In the genomic region with DNA sequence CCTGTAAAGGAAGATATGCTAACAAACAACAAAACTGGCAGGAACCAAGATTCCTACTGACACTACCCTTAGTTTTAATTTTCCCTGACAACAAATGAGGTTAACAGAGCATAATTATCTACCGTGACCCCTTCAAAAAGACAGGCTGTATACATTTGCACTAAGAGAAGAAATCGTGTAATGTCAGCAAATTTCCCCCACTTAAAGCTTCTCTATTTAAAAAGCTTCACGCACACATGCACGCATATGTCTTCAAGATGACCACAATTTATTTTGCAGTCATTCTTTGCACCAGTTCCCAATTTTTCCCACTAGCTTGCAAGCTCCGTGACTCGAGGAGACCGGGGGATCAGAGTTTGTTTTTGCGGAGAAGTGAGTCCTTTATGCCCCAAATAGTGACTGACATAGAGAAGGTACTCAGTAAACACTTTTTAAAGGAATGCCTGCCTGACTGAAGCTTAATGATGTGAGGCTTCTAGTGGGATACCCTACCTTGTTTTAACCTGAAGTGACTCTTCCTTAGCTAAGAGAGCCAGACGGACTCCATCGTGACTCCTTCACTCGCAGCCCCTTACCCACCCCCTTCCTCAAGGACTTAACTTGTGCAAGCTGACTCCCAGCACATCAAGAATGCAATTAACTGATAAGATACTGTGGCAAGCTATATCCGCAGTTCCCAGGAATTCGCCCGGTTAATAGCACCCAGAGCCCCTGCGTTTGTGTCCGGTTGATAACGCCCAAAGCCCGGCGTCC, we compare ENCODE assay signal across 8 cellular contexts. TPM values are rescaled to one million over a fixed set of nuclear protein-coding genes. Genes with fewer than 3 reads are reported as not detected.
DNase-seq lines count a peak whose midpoint lies in the region; ATAC-seq and TF ChIP-seq lines count a peak whose summit lies in the region.

No MANE protein-coding gene starts in this region.

- no peaks in the 10 kb centered on the region for H3K36me3 Mint-ChIP-seq in type B pancreatic cell

- peak overlapping the region; percentile 92 for H3K27ac ChIP-seq in RWPE2 (ENCODE audit: poor library complexity, severe bottlenecking)
- peak overlapping the region; percentile 99 for H3K27ac ChIP-seq in cingulate gyrus (ENCODE audit: low read depth, low read length)
- H3K27ac ChIP-seq in mesodermal cell (ENCODE audit: low read depth, low read length, severe bottlenecking), result peak overlapping the region; percentile 99

- H3K4me3 Mint-ChIP-seq in type B pancreatic cell, result peak overlapping the region; percentile 95

- WGBS in mesodermal cell (ENCODE audit: insufficient coverage in 2 of 2), 2 experiments, result 67 to 77% methylated on average over 13 to 19 of the region's 19 CpGs

- H3K27me3 Mint-ChIP-seq in type B pancreatic cell, result no peaks in the 10 kb centered on the region

- no peaks in the 10 kb centered on the region for H3K9me3 ChIP-seq in RWPE2 (ENCODE audit: severe bottlenecking)
- no peaks in the 10 kb centered on the region for H3K9me3 ChIP-seq in mesodermal cell (ENCODE audit: control insufficient read depth, low read length)

- H3K9me3 Mint-ChIP-seq in type B pancreatic cell, result no peaks in the 10 kb centered on the region

- peaks cover 27% of the 10 kb centered on the region for H3K4me1 Mint-ChIP-seq in type B pancreatic cell (ENCODE audit: unreplicated experiment)

- H3K4me3 ChIP-seq in RWPE2 (ENCODE audit: severe bottlenecking) (peak overlapping the region; percentile 41), mesodermal cell (ENCODE audit: extremely low read depth, insufficient read depth, low read length, poor library complexity, severe bottlenecking) (peak overlapping the region; percentile 55)

- H3K4me1 ChIP-seq in RWPE2 (ENCODE audit: insufficient read depth, poor library complexity, severe bottlenecking) (peaks cover 32% of the 10 kb centered on the region), mesodermal cell (ENCODE audit: control insufficient read depth, insufficient read depth, low read length, poor library complexity, severe bottlenecking) (peaks cover 15% of the 10 kb centered on the region)

- peak overlapping the region; percentile 98 for H3K27ac Mint-ChIP-seq in type B pancreatic cell

- H3K36me3 ChIP-seq in RWPE2 (ENCODE audit: low read depth), result no peaks in the 10 kb centered on the region
- no peaks in the 10 kb centered on the region for H3K36me3 ChIP-seq in mesodermal cell (ENCODE audit: control insufficient read depth, insufficient read depth, low read length)

- TF ChIP-seq CTCF in RWPE2 (IDR thresholded peaks at IDR 0.05; ENCODE audit: poor library complexity, severe bottlenecking), result no peak
- no peak for TF ChIP-seq CTCF in type B pancreatic cell (conservative IDR thresholded peaks at IDR 0.05)

- ATAC-seq in RWPE2 (ENCODE audit: low read depth), result no peak

- H3K27me3 ChIP-seq in RWPE2 (ENCODE audit: insufficient read depth, poor library complexity, severe bottlenecking), result no peaks in the 10 kb centered on the region

- DNase-seq in stimulated activated CD4-positive, alpha-beta T cell treated with anti-CD3 and anti-CD28 coated beads, Interleukin-2, amount 100 ng/mL, for 24 hours, result peak; percentile 18 to 33
- no peak for DNase-seq in stimulated activated CD4-positive, alpha-beta T cell treated with anti-CD3 and anti-CD28 coated beads, Interleukin-4, amount 100 ng/mL, for 24 hours
- DNase-seq in RWPE2 (ENCODE audit: low spot score), result no peak
- no peak for DNase-seq in type B pancreatic cell (ENCODE audit: extremely low spot score, unreplicated experiment)
- no peak for DNase-seq in NCI-H345 (lab: John Stamatoyannopoulos, UW)
- DNase-seq in HPDE6-E6E7 (ENCODE audit: extremely low spot score), result no peak

RNA-seq across cellular contexts. Expression of a gene that starts 9.3 kb away (rescaled TPM):
- 37.7 TPM for polyA plus RNA-seq in mesodermal cell (2013, experiment 1 of 2)
- polyA plus RNA-seq in mesodermal cell (2013, experiment 2 of 2), result 34.7 TPM
- 19.1 and 19.5 TPM in 2 replicates for total RNA-seq in type B pancreatic cell (ENCODE audit: low replicate concordance)

RNA-seq across cellular contexts. Expression of a gene that starts 19.0 kb away (rescaled TPM):
- polyA plus RNA-seq in mesodermal cell (2013, experiment 1 of 2), result 75.6 TPM
- polyA plus RNA-seq in mesodermal cell (2013, experiment 2 of 2), result 76.2 TPM
- total RNA-seq in type B pancreatic cell (ENCODE audit: low replicate concordance), result 57.5 and 61.2 TPM in 2 replicates

Comparison
In these comparisons a context has a peak if more than half of its experiments do, and no peak if none do; other contexts are left out.
1. DNase-seq: peak in stimulated activated CD4-positive, alpha-beta T cell treated with anti-CD3 and anti-CD28 coated beads, Interleukin-2, amount 100 ng/mL, for 24 hours (2 of 2); none in stimulated activated CD4-positive, alpha-beta T cell treated with anti-CD3 and anti-CD28 coated beads, Interleukin-4, amount 100 ng/mL, for 24 hours (single experiment), RWPE2 (single experiment), type B pancreatic cell (single experiment), NCI-H345 (single experiment) and HPDE6-E6E7 (single experiment).
2. Peak in every context shown above with its lines, with median percentiles within 50 percentile points of each other: H3K27ac ChIP-seq.